Comparison of ENCODE assay signal across 23 cellular contexts in genomic region chr1:111958075-111958474, GRCh38. TPM values are rescaled to one million over a fixed set of nuclear protein-coding genes. Genes with fewer than 3 reads are reported as not detected.
"Had no signal": no experiment of that assay in that cellular context is flagged by ENCODE, and none has a peak within 500 bp of the region (broad histone marks: within the 10 kb centered on the region; RNA-seq: fewer than 3 reads in every experiment).

No MANE protein-coding gene starts in this region.

- DNase-seq: KBM-7, MV-4-11, NCI-H1048, NCI-H1105, NCI-H1417, NCI-H1436 treated with DMSO at 0.1 percent for 48 hours, NCI-H1694, NCI-H187 treated with DMSO at 0.1 percent for 48 hours, NCI-H2107, NCI-H2171 treated with DMSO at 0.1 percent for 48 hours, NCI-H446 treated with DMSO at 0.1 percent for 48 hours, NCI-H510A treated with DMSO at 0.1 percent for 48 hours, NCI-H526, NCI-H82, Right ventricle myocardium superior, RPMI8226, SIG-M5, SW 1271 had no signal

- H3K36me3 ChIP-seq: SJSA1 had no signal

- H3K9me3 ChIP-seq: SJSA1 had no signal

- H3K4me3 ChIP-seq: SJSA1, SK-N-MC had no signal

- H3K27ac ChIP-seq: SJSA1, SK-N-MC had no signal

- H3K4me1 ChIP-seq: SJSA1 had no signal

RNA-seq across cellular contexts. Expression of gene KCND3, which starts 31.4 kb away (rescaled TPM):
- total RNA-seq: HT-29, LHCN-M2, MCF 10A, SJSA1 had no signal
